8 cellular contexts compared by ENCODE assay signal in genomic region chr2:69798909-69799526, GRCh38. TPM values are rescaled to one million over a fixed set of nuclear protein-coding genes. Genes with fewer than 3 reads are reported as not detected.
A peak's percentile ranks its signal among the peaks of the same experiment; 100 is the strongest.
DNase-seq lines count a peak whose midpoint lies in the region; ATAC-seq and TF ChIP-seq lines count a peak whose summit lies in the region.

No MANE protein-coding gene starts in this region.

- DNase-seq in CMK (ENCODE audit: low read depth), result peak; percentile 95
- DNase-seq in HEK293T (ENCODE audit: extremely low spot score), result peak; percentile 32
- DNase-seq in activated B cell treated with CpG ODN at 0.5 μM for 24 hours, result no peak
- peak; percentile 47 for DNase-seq in inferior parietal cortex (ENCODE audit: extremely low spot score)
- DNase-seq in testis, result peak; percentile 36
- no peak for DNase-seq in COLO829 (ENCODE audit: low spot score)
- no peak for DNase-seq in AG08395 (ENCODE audit: low spot score)
- DNase-seq in NCI-H1436 treated with DMSO at 0.1 percent for 48 hours (lab: John Stamatoyannopoulos, UW), result no peak

- POLR2A ChIA-PET in HEK293T (lab: Yijun Ruan, JAX), result interaction anchor here (1.1 to 1.4 kb wide), 3 partner anchors 9 to 58 kb away, joined by 4 to 5 read pairs (median 5); partner anchors contain the start of gene ANXA4
- POLR2A ChIA-PET in activated B cell treated with CpG ODN at 0.5 μM for 24 hours (lab: Charles Lee), result interaction anchor here (1.4 kb wide), 1 partner anchor 9 kb away, joined by 4 read pairs; no protein-coding TSS in a partner anchor

- no peak for TF ChIP-seq POLR2A in testis (IDR thresholded peaks at IDR 0.05)

- peak overlapping the region; percentile 73 for H3K4me3 Mint-ChIP-seq in activated B cell treated with CpG ODN at 0.5 μM for 24 hours

- CTCF ChIA-PET in HEK293T (lab: Yijun Ruan, JAX), result interaction anchor here (0.5 to 2.0 kb wide), 5 partner anchors 9 to 1623 kb away, joined by 3 to 11 read pairs (median 3); no protein-coding TSS in a partner anchor
- CTCF ChIA-PET in activated B cell treated with CpG ODN at 0.5 μM for 24 hours (lab: Charles Lee), result interaction anchor here (1.7 to 3.1 kb wide), 2 partner anchors 18 to 74 kb away, joined by 8 to 24 read pairs; no protein-coding TSS in a partner anchor

- peak overlapping the region; percentile 34 to 54 for H3K27ac ChIP-seq in testis

- peak; percentile 60 for ATAC-seq in activated B cell treated with CpG ODN at 0.5 μM for 24 hours (ENCODE audit: low read depth)

- no peaks in the 10 kb centered on the region for H3K27me3 ChIP-seq in testis

- H3K36me3 Mint-ChIP-seq in activated B cell treated with CpG ODN at 0.5 μM for 24 hours (ENCODE audit: low read depth), result no peaks in the 10 kb centered on the region

- 22 to 27% methylated on average over 4 of the region's 4 CpGs for WGBS in testis, 2 donors

- peak overlapping the region; percentile 16 to 48 for H3K4me3 ChIP-seq in testis

- no peaks in the 10 kb centered on the region for H3K36me3 ChIP-seq in testis (ENCODE audit: low read depth, missing control alignments)

- TF ChIP-seq CTCF in activated B cell treated with CpG ODN at 0.5 μM for 24 hours (IDR thresholded peaks at IDR 0.05) (no peak), testis (IDR thresholded peaks at IDR 0.05) (no peak)

- peaks cover 60% of the 10 kb centered on the region for H3K4me1 Mint-ChIP-seq in activated B cell treated with CpG ODN at 0.5 μM for 24 hours

- intact Hi-C loops in activated B cell treated with CpG ODN at 0.5 μM for 24 hours (cut with micrococcal nuclease), result no loop called here
- intact Hi-C loops in testis (cut with DNase I; ENCODE audit: low total_unique reads), result no loop called here

- H3K4me1 ChIP-seq in testis, result peaks cover 7% of the 10 kb centered on the region

- H3K9me3 Mint-ChIP-seq in activated B cell treated with CpG ODN at 0.5 μM for 24 hours, result no peaks in the 10 kb centered on the region

- peak overlapping the region; percentile 76 for H3K27ac Mint-ChIP-seq in activated B cell treated with CpG ODN at 0.5 μM for 24 hours

- no peaks in the 10 kb centered on the region for H3K9me3 ChIP-seq in testis

- no peaks in the 10 kb centered on the region for H3K27me3 Mint-ChIP-seq in activated B cell treated with CpG ODN at 0.5 μM for 24 hours

TF ChIP-seq in HEK293T, 16 proteins besides CTCF, POLR2A, EP300 and RAD21:
- TF ChIP-seq, protein P1, sequence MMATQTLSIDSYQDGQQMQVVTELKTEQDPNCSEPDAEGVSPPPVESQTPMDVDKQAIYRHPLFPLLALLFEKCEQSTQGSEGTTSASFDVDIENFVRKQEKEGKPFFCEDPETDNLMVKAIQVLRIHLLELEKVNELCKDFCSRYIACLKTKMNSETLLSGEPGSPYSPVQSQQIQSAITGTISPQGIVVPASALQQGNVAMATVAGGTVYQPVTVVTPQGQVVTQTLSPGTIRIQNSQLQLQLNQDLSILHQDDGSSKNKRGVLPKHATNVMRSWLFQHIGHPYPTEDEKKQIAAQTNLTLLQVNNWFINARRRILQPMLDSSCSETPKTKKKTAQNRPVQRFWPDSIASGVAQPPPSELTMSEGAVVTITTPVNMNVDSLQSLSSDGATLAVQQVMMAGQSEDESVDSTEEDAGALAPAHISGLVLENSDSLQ (IDR thresholded peaks at IDR 0.05), result peak; percentile 96
- TF ChIP-seq FOXK2 (IDR thresholded peaks at IDR 0.05), result no peak

RNA-seq across cellular contexts. Expression of gene GMCL1, which starts 30.4 kb away (rescaled TPM):
- total RNA-seq in activated B cell treated with CpG ODN at 0.5 μM for 24 hours (8.0 and 13.0 TPM in 2 replicates), testis (10 to 100 TPM; 19.9 to 27.6 TPM)
- 30.5 TPM for polyA plus RNA-seq in testis (ENCODE audit: insufficient read depth, low read depth, low replicate concordance)

RNA-seq across cellular contexts. Expression of gene ANXA4, which starts 57.1 kb away (rescaled TPM):
- total RNA-seq in activated B cell treated with CpG ODN at 0.5 μM for 24 hours (32.0 and 35.4 TPM in 2 replicates), testis (10 to 100 TPM; 27.1 to 30.2 TPM)
- 71.2 TPM for polyA plus RNA-seq in testis (ENCODE audit: insufficient read depth, low read depth, low replicate concordance)

Comparison
In these comparisons a context has a peak if more than half of its experiments do, and no peak if none do; other contexts are left out.
1. DNase-seq: peak in CMK (single experiment), HEK293T (single experiment), inferior parietal cortex (single experiment) and testis (single experiment); none in activated B cell treated with CpG ODN at 0.5 μM for 24 hours (single experiment), COLO829 (single experiment), AG08395 (single experiment) and NCI-H1436 treated with DMSO at 0.1 percent for 48 hours (single experiment).